ENCODE assay signal across 24 cellular contexts in genomic region chr14:101467181-101467926, GRCh38.
"Had no signal": no experiment of that assay in that cellular context is flagged by ENCODE, and none has a peak within 500 bp of the region (broad histone marks: within the 10 kb centered on the region; RNA-seq: fewer than 3 reads in every experiment).

No MANE protein-coding gene starts in this region.

- H3K27ac Mint-ChIP-seq: activated naive CD4-positive, alpha-beta T cell treated with anti-CD3 and anti-CD28 coated beads for 36 hours; activated naive CD8-positive, alpha-beta T cell treated with anti-CD3 and anti-CD28 coated beads for 36 hours; T-helper 1 cell treated with Interleukin-12 subunit alpha and Interleukin-12 subunit beta and Interleukin-4 antibody, amounts not matched to agents 30 μg/mL and 1 μg/mL, for 36 hours; WTC11 had no signal

- H3K27ac ChIP-seq: brain microvascular endothelial cell, cardiac muscle cell had no signal

- H3K27me3 ChIP-seq: brain microvascular endothelial cell had no signal

- H3K4me1 Mint-ChIP-seq: activated naive CD8-positive, alpha-beta T cell treated with anti-CD3 and anti-CD28 coated beads for 36 hours; WTC11 had no signal

- H3K36me3 Mint-ChIP-seq: activated naive CD8-positive, alpha-beta T cell treated with anti-CD3 and anti-CD28 coated beads for 36 hours; WTC11 had no signal

- H3K9me3 Mint-ChIP-seq: activated naive CD4-positive, alpha-beta T cell treated with anti-CD3 and anti-CD28 coated beads for 36 hours; activated naive CD8-positive, alpha-beta T cell treated with anti-CD3 and anti-CD28 coated beads for 36 hours; T-helper 1 cell treated with Interleukin-12 subunit alpha and Interleukin-12 subunit beta and Interleukin-4 antibody, amounts not matched to agents 30 μg/mL and 1 μg/mL, for 36 hours; WTC11 had no signal

- H3K4me3 ChIP-seq: cardiac muscle cell, K562 had no signal

- H3K36me3 ChIP-seq: brain microvascular endothelial cell, cardiac muscle cell had no signal

- H3K4me3 Mint-ChIP-seq: activated naive CD4-positive, alpha-beta T cell treated with anti-CD3 and anti-CD28 coated beads for 36 hours; activated naive CD8-positive, alpha-beta T cell treated with anti-CD3 and anti-CD28 coated beads for 36 hours; T-helper 1 cell treated with Interleukin-12 subunit alpha and Interleukin-12 subunit beta and Interleukin-4 antibody, amounts not matched to agents 30 μg/mL and 1 μg/mL, for 36 hours; WTC11 had no signal

- ATAC-seq: K562, Panc1, WTC11 had no signal

- DNase-seq: activated CD4-positive, alpha-beta T cell treated with anti-CD3 and anti-CD28 coated beads for 48 hours; activated CD4-positive, alpha-beta T cell treated with anti-CD3 and anti-CD28 coated beads, Interleukin-2, amount 50 U/mL, for 4 hours; activated CD4-positive, CD25-positive, alpha-beta regulatory T cell treated with anti-CD3 and anti-CD28 coated beads, Interleukin-2, amount 50 U/mL, for 72 hours; activated effector memory CD4-positive, alpha-beta T cell treated with anti-CD3 and anti-CD28 coated beads, Interleukin-2, amount 50 U/mL, for 16 hours; activated naive CD4-positive, alpha-beta T cell treated with anti-CD3 and anti-CD28 coated beads for 36 hours; activated naive CD8-positive, alpha-beta T cell treated with anti-CD3 and anti-CD28 coated beads for 36 hours; activated T-cell treated with anti-CD3 and anti-CD28 coated beads, Interleukin-2, amount 50 U/mL, for 1 hour; brain microvascular endothelial cell; Karpas-422; MM.1S; NCI-H1105 treated with DMSO at 0.1 percent for 48 hours; NCI-H1436 treated with DMSO at 0.1 percent for 48 hours; NCI-H187; NCI-H2081; NCI-H510A treated with DMSO at 0.1 percent for 48 hours; NCI-H69; NK-92 treated with Interleukin-12 subunit alpha and Interleukin-12 subunit beta, amount 100 ng/mL, for 24 hours; OCI-M1; SHP77 treated with DMSO at 0.1 percent for 48 hours had no signal
